Comparison of ENCODE assay signal across 1 cellular context in genomic region chr10:125881192-125881591, GRCh38.
TF ChIP-seq lines count a peak whose summit lies in the region.

Gene DHX32 (minus strand): TSS chr10:125881292. CDS start chr10:125880824, 468 bp downstream.

TF ChIP-seq in K562, 482 proteins besides CTCF, POLR2A, EP300 and RAD21 (continued from another document):
- TF ChIP-seq, protein P1, sequence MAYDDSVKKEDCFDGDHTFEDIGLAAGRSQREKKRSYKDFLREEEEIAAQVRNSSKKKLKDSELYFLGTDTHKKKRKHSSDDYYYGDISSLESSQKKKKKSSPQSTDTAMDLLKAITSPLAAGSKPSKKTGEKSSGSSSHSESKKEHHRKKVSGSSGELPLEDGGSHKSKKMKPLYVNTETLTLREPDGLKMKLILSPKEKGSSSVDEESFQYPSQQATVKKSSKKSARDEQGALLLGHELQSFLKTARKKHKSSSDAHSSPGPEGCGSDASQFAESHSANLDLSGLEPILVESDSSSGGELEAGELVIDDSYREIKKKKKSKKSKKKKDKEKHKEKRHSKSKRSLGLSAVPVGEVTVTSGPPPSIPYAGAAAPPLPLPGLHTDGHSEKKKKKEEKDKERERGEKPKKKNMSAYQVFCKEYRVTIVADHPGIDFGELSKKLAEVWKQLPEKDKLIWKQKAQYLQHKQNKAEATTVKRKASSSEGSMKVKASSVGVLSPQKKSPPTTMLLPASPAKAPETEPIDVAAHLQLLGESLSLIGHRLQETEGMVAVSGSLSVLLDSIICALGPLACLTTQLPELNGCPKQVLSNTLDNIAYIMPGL (CRISPR knock-in tag; IDR thresholded peaks at IDR 0.05): no peak
